Comparison of ENCODE assay signal across 10 cellular contexts in genomic region chr3:182925330-182925943, GRCh38. TPM values are rescaled to one million over a fixed set of nuclear protein-coding genes. Genes with fewer than 3 reads are reported as not detected.
DNase-seq lines count a peak whose midpoint lies in the region; ATAC-seq, FAIRE-seq and TF ChIP-seq lines count a peak whose summit lies in the region.
"Had no signal": no experiment of that assay in that cellular context is flagged by ENCODE, and none has a peak within 500 bp of the region (broad histone marks: within the 10 kb centered on the region; RNA-seq: fewer than 3 reads in every experiment).

No MANE protein-coding gene starts in this region.

- peaks cover 2 to 4% of the 10 kb centered on the region in 2 donors for H3K36me3 ChIP-seq in small intestine (ENCODE audit: control insufficient read depth in 2 of 2, insufficient read depth in 2 of 2, low read length in 2 of 2)
- H3K36me3 ChIP-seq: thoracic aorta had no signal

- H3K27me3 ChIP-seq in small intestine (ENCODE audit: control insufficient read depth in 2 of 2, insufficient read depth in 2 of 2, low read length in 2 of 2), result no peaks in the 10 kb centered on the region

- H3K27ac ChIP-seq in small intestine (ENCODE audit: low read depth in 1 of 2, low read length in 1 of 2) (no peak overlapping the region), coronary artery (no peak overlapping the region)
- H3K27ac ChIP-seq: thoracic aorta had no signal

- CTCF ChIA-PET in activated CD4-positive, alpha-beta memory T cell treated with anti-CD3 and anti-CD28 coated beads, Interleukin-2, amount 10 ng/mL, durations not matched to agents 7 days and 5 days (lab: Charles Lee), result no interaction called here

- H3K4me1 ChIP-seq in small intestine (ENCODE audit: control insufficient read depth in 2 of 2, insufficient read depth in 1 of 2, low read depth in 1 of 2, low read length in 1 of 2), result no peaks in the 10 kb centered on the region

- no peaks in the 10 kb centered on the region for H3K27me3 Mint-ChIP-seq in activated CD4-positive, alpha-beta memory T cell treated with anti-CD3 and anti-CD28 coated beads, Interleukin-2, amount 10 ng/mL, durations not matched to agents 7 days and 5 days
- H3K27me3 Mint-ChIP-seq: activated naive CD8-positive, alpha-beta T cell had no signal

- H3K27ac Mint-ChIP-seq in activated CD4-positive, alpha-beta memory T cell treated with anti-CD3 and anti-CD28 coated beads, Interleukin-2, amount 10 ng/mL, durations not matched to agents 7 days and 5 days, result no peak overlapping the region
- H3K27ac Mint-ChIP-seq: activated naive CD8-positive, alpha-beta T cell had no signal

- no peak for TF ChIP-seq CTCF in coronary artery (IDR thresholded peaks at IDR 0.05)

- DNase-seq in NOMO-1 (lab: John Stamatoyannopoulos, UW; ENCODE audit: unreplicated experiment in 2 of 2), result peak; percentile 29 to 63
- peak; percentile 71 for DNase-seq in myocyte (ENCODE audit: low read depth)
- DNase-seq in activated CD4-positive, alpha-beta memory T cell treated with anti-CD3 and anti-CD28 coated beads, Interleukin-2, amount 10 ng/mL, durations not matched to agents 7 days and 5 days, result no peak
- no peak for DNase-seq in small intestine
- DNase-seq in stimulated activated CD4-positive, alpha-beta T cell treated with anti-CD3 and anti-CD28 coated beads, Interleukin-12 subunit alpha, Interleukin-12 subunit beta, amount 100 ng/mL, for 4 hours, result no peak
- no peak for DNase-seq in coronary artery (ENCODE audit: low spot score)

- ATAC-seq in GM18907 (IDR thresholded peaks at IDR 0.05; ENCODE audit: unreplicated experiment), result peak; percentile 94
- ATAC-seq in HG02642 (IDR thresholded peaks at IDR 0.05; ENCODE audit: poor library complexity, unreplicated experiment), result peak; percentile 97

- no peak overlapping the region for H3K4me3 Mint-ChIP-seq in activated CD4-positive, alpha-beta memory T cell treated with anti-CD3 and anti-CD28 coated beads, Interleukin-2, amount 10 ng/mL, durations not matched to agents 7 days and 5 days
- H3K4me3 Mint-ChIP-seq: activated naive CD8-positive, alpha-beta T cell had no signal

- 74 to 94% (median 83%) methylated on average over 4 of the region's 4 CpGs for WGBS in small intestine, 3 donors

- H3K4me3 ChIP-seq in small intestine (ENCODE audit: low read depth in 1 of 2, low read length in 2 of 2) (no peak overlapping the region), coronary artery (no peak overlapping the region)
- H3K4me3 ChIP-seq: thoracic aorta had no signal

- POLR2A ChIA-PET in activated CD4-positive, alpha-beta memory T cell treated with anti-CD3 and anti-CD28 coated beads, Interleukin-2, amount 10 ng/mL, durations not matched to agents 7 days and 5 days (lab: Charles Lee), result interaction anchor here (0.7 kb wide), 1 partner anchor 10 kb away, joined by 3 read pairs; no protein-coding TSS in a partner anchor

- no peaks in the 10 kb centered on the region for H3K9me3 Mint-ChIP-seq in activated CD4-positive, alpha-beta memory T cell treated with anti-CD3 and anti-CD28 coated beads, Interleukin-2, amount 10 ng/mL, durations not matched to agents 7 days and 5 days

- peaks cover 29% of the 10 kb centered on the region for H3K36me3 Mint-ChIP-seq in activated CD4-positive, alpha-beta memory T cell treated with anti-CD3 and anti-CD28 coated beads, Interleukin-2, amount 10 ng/mL, durations not matched to agents 7 days and 5 days (ENCODE audit: low read depth)

- no peaks in the 10 kb centered on the region for H3K9me3 ChIP-seq in small intestine (ENCODE audit: control insufficient read depth, low read depth)
- H3K9me3 ChIP-seq: thoracic aorta had no signal

- H3K4me1 Mint-ChIP-seq in activated CD4-positive, alpha-beta memory T cell treated with anti-CD3 and anti-CD28 coated beads, Interleukin-2, amount 10 ng/mL, durations not matched to agents 7 days and 5 days, result peaks cover 5% of the 10 kb centered on the region

- FAIRE-seq in small intestine (lab: Jason Lieb, UNC), result no peak

RNA-seq across cellular contexts. Expression of gene DCUN1D1, which starts 54.9 kb away (rescaled TPM):
- total RNA-seq in myocyte, result 36.7 and 42.9 TPM in 2 replicates
- 12.3 TPM for polyA plus RNA-seq in myocyte (2012)
- total RNA-seq in activated CD4-positive, alpha-beta memory T cell treated with anti-CD3 and anti-CD28 coated beads, Interleukin-2, amount 10 ng/mL, durations not matched to agents 7 days and 5 days, result 10 to 100 TPM; 60.2 to 63.1 TPM
- polyA plus RNA-seq in small intestine, result 10 to 100 TPM in 1 of 3 donors, 1 to 10 TPM in 2; 9.2 to 13.9 (median 9.6) TPM

Comparison
In these comparisons a context has a peak if more than half of its experiments do, and no peak if none do; other contexts are left out.
1. DNase-seq: peak in NOMO-1 (2 of 2) and myocyte (single experiment); none in activated CD4-positive, alpha-beta memory T cell treated with anti-CD3 and anti-CD28 coated beads, Interleukin-2, amount 10 ng/mL, durations not matched to agents 7 days and 5 days (single experiment), small intestine (single experiment), stimulated activated CD4-positive, alpha-beta T cell treated with anti-CD3 and anti-CD28 coated beads, Interleukin-12 subunit alpha, Interleukin-12 subunit beta, amount 100 ng/mL, for 4 hours (single experiment) and coronary artery (single experiment).